24 cellular contexts compared by ENCODE assay signal in genomic region chr9:135896205-135896604, GRCh38.
"Had no signal": no experiment of that assay in that cellular context is flagged by ENCODE, and none has a peak within 500 bp of the region (broad histone marks: within the 10 kb centered on the region; RNA-seq: fewer than 3 reads in every experiment).

No MANE protein-coding gene starts in this region.

- H3K27me3 Mint-ChIP-seq: activated CD4-positive, alpha-beta T cell treated with anti-CD3 and anti-CD28 coated beads for 36 hours; activated naive CD4-positive, alpha-beta T cell treated with anti-CD3 and anti-CD28 coated beads, Interleukin-2, amount 50 U/mL, for 24 hours; IgD-negative memory B cell had no signal

- H3K27me3 ChIP-seq: Peyer's patch, SJSA1 had no signal

- H3K4me3 ChIP-seq: Peyer's patch, SJSA1 had no signal

- H3K27ac Mint-ChIP-seq: activated CD4-positive, alpha-beta T cell treated with anti-CD3 and anti-CD28 coated beads for 36 hours; activated CD8-positive, alpha-beta T cell treated with anti-CD3 and anti-CD28 coated beads, Interleukin-2, amount 10 ng/mL, durations not matched to agents 7 days and 5 days; activated naive CD4-positive, alpha-beta T cell treated with anti-CD3 and anti-CD28 coated beads, Interleukin-2, amount 50 U/mL, for 24 hours; IgD-negative memory B cell; T-helper 1 cell treated with Interleukin-12 subunit alpha and Interleukin-12 subunit beta and Interleukin-4 antibody, amounts not matched to agents 30 μg/mL and 1 μg/mL, for 36 hours had no signal

- DNase-seq: activated CD4-positive, alpha-beta T cell treated with anti-CD3 and anti-CD28 coated beads for 36 hours; activated CD4-positive, alpha-beta T cell treated with anti-CD3 and anti-CD28 coated beads, Interleukin-2, amount 50 U/mL, for 4 hours; activated CD8-positive, alpha-beta memory T cell treated with anti-CD3 and anti-CD28 coated beads, Interleukin-2, amount 50 U/mL, for 48 hours; activated CD8-positive, alpha-beta T cell treated with anti-CD3 and anti-CD28 coated beads, Interleukin-2, amount 10 ng/mL, durations not matched to agents 7 days and 5 days; activated naive CD4-positive, alpha-beta T cell; activated T-cell treated with anti-CD3 and anti-CD28 coated beads, Interleukin-2, amount 50 U/mL, for 1 hour; aorta; central memory CD4-positive, alpha-beta T cell; NCI-H1048; NCI-H146; NCI-H2029 treated with DMSO at 0.1 percent for 48 hours; NCI-H446; NCI-H524; Peyer's patch; Right ventricle myocardium superior; T-helper 9 cell; WERI-Rb-1 had no signal

- H3K27ac ChIP-seq: KMS-11, Peyer's patch, RWPE1, SJSA1, WERI-Rb-1 had no signal

- H3K36me3 ChIP-seq: Peyer's patch, SJSA1 had no signal

- H3K4me3 Mint-ChIP-seq: activated CD4-positive, alpha-beta T cell treated with anti-CD3 and anti-CD28 coated beads for 36 hours; activated CD8-positive, alpha-beta T cell treated with anti-CD3 and anti-CD28 coated beads, Interleukin-2, amount 10 ng/mL, durations not matched to agents 7 days and 5 days; activated naive CD4-positive, alpha-beta T cell treated with anti-CD3 and anti-CD28 coated beads, Interleukin-2, amount 50 U/mL, for 24 hours; T-helper 1 cell treated with Interleukin-12 subunit alpha and Interleukin-12 subunit beta and Interleukin-4 antibody, amounts not matched to agents 30 μg/mL and 1 μg/mL, for 36 hours had no signal

- H3K4me1 ChIP-seq: SJSA1 had no signal

- H3K9me3 Mint-ChIP-seq: activated naive CD4-positive, alpha-beta T cell treated with anti-CD3 and anti-CD28 coated beads, Interleukin-2, amount 50 U/mL, for 24 hours; IgD-negative memory B cell; T-helper 1 cell treated with Interleukin-12 subunit alpha and Interleukin-12 subunit beta and Interleukin-4 antibody, amounts not matched to agents 30 μg/mL and 1 μg/mL, for 36 hours had no signal

- H3K9me3 ChIP-seq: Peyer's patch had no signal

- ATAC-seq: activated CD4-positive, alpha-beta T cell treated with anti-CD3 and anti-CD28 coated beads for 36 hours; activated CD8-positive, alpha-beta T cell treated with anti-CD3 and anti-CD28 coated beads, Interleukin-2, amount 10 ng/mL, durations not matched to agents 7 days and 5 days; SK-N-SH treated with all-trans-retinoic acid at 6 μM for 48 hours had no signal
